ENCODE assay signal across 1 cellular context in genomic region chr11:113947989-113948388, GRCh38.
TF ChIP-seq lines count a peak whose summit lies in the region.

No MANE protein-coding gene starts in this region.

TF ChIP-seq in H1, 55 proteins besides CTCF, POLR2A, EP300 and RAD21:
- TF ChIP-seq TAF7 (optimal IDR thresholded peaks at IDR 0.05; ENCODE audit: borderline replicate concordance, low read depth, low read length) = no peak
- no peak for TF ChIP-seq RXRA (IDR thresholded peaks at IDR 0.05; ENCODE audit: insufficient read depth, low read depth, low read length)
